27 cellular contexts compared by ENCODE assay signal in genomic region chr15:45476395-45476794, GRCh38. TPM values are rescaled to one million over a fixed set of nuclear protein-coding genes. Genes with fewer than 3 reads are reported as not detected.
DNase-seq lines count a peak whose midpoint lies in the region; ATAC-seq, FAIRE-seq and TF ChIP-seq lines count a peak whose summit lies in the region.
"Had no signal": no experiment of that assay in that cellular context is flagged by ENCODE, and none has a peak within 500 bp of the region (broad histone marks: within the 10 kb centered on the region; RNA-seq: fewer than 3 reads in every experiment).

No MANE protein-coding gene starts in this region.

- no peak overlapping the region for H3K4me3 ChIP-seq in liver (ENCODE audit: low read depth in 1 of 3, low read length in 3 of 3)
- H3K4me3 ChIP-seq in HepG2 (replicated peaks in 1 of 3; ENCODE audit: insufficient read depth in 1 of 3, low read depth in 2 of 3, low read length in 3 of 3), result no peak overlapping the region
- no peak overlapping the region for H3K4me3 ChIP-seq in keratinocyte (ENCODE audit: control insufficient read depth in 2 of 3, extremely low read depth in 1 of 3, insufficient read depth in 2 of 3, low read depth in 1 of 3, low read length in 3 of 3)
- no peak overlapping the region for H3K4me3 ChIP-seq in mucosa of descending colon
- no peak overlapping the region for H3K4me3 ChIP-seq in lower leg skin (ENCODE audit: low read depth, poor library complexity, severe bottlenecking)
- H3K4me3 ChIP-seq: A549; BLaER1 treated with 17β-estradiol and CSF1 and Interleukin-3, amounts not matched to agents 10 nM and 100 nM; GM12878; HAP-1 had no signal

- no peak overlapping the region for H3K4me3 Mint-ChIP-seq in activated CD8-positive, alpha-beta T cell treated with anti-CD3 and anti-CD28 coated beads for 36 hours
- H3K4me3 Mint-ChIP-seq: CD14-positive monocyte; CD4-positive, alpha-beta T cell; CD8-positive, alpha-beta memory T cell; HFFc6 had no signal

- H4K20me1 ChIP-seq in HepG2 (ENCODE audit: insufficient read depth, low read length) (no peaks in the 10 kb centered on the region), keratinocyte (ENCODE audit: control insufficient read depth, extremely low read depth, insufficient read depth, low read length) (no peaks in the 10 kb centered on the region)
- H4K20me1 ChIP-seq: BLaER1 treated with 17β-estradiol and CSF1 and Interleukin-3, amounts not matched to agents 10 nM and 100 nM had no signal

- no peaks in the 10 kb centered on the region for H3K9me1 ChIP-seq in keratinocyte (ENCODE audit: control insufficient read depth, extremely low read depth, insufficient read depth, low read length)

- intact Hi-C loops in HepG2 (cut with micrococcal nuclease; ENCODE audit: unreplicated experiment) (no loop called here), mucosa of descending colon (cut with DNase I, micrococcal nuclease) (no loop called here), lower leg skin (cut with DNase I; ENCODE audit: low total_unique reads) (no loop called here)
- intact Hi-C loops in activated CD8-positive, alpha-beta T cell treated with anti-CD3 and anti-CD28 coated beads for 36 hours (cut with micrococcal nuclease), result no loop called here

- H3K4me1 ChIP-seq in liver (ENCODE audit: control insufficient read depth in 4 of 4, insufficient read depth in 4 of 4, low read length in 3 of 4) (no peaks in the 10 kb centered on the region), HepG2 (ENCODE audit: insufficient read depth, low read length) (no peaks in the 10 kb centered on the region; the same call in 1 of the 2 replicates), keratinocyte (ENCODE audit: control insufficient read depth, extremely low read depth, insufficient read depth, low read length) (no peaks in the 10 kb centered on the region), mucosa of descending colon (ENCODE audit: low read depth) (no peaks in the 10 kb centered on the region)
- H3K4me1 ChIP-seq: A549; BE2C; BLaER1 treated with 17β-estradiol and CSF1 and Interleukin-3, amounts not matched to agents 10 nM and 100 nM had no signal

- H3K4me2 ChIP-seq in HepG2 (ENCODE audit: low read depth, low read length) (no peak overlapping the region), keratinocyte (ENCODE audit: control insufficient read depth, extremely low read depth, insufficient read depth, low read depth, low read length) (no peak overlapping the region)
- H3K4me2 ChIP-seq: A549; BLaER1 treated with 17β-estradiol and CSF1 and Interleukin-3, amounts not matched to agents 10 nM and 100 nM had no signal

- POLR2A ChIA-PET in HepG2 (lab: Yijun Ruan, JAX), result no interaction called here
- POLR2A ChIA-PET in activated CD8-positive, alpha-beta T cell treated with anti-CD3 and anti-CD28 coated beads for 36 hours (lab: Charles Lee), result no interaction called here

- TF ChIP-seq CTCF in liver (IDR thresholded peaks at IDR 0.05; ENCODE audit: low read depth, low read length, missing input control) (no peak), HepG2 (CRISPR knock-in tag; IDR thresholded peaks at IDR 0.05) (no peak), keratinocyte (optimal IDR thresholded peaks at IDR 0.05 in 1 of 3, IDR thresholded peaks at IDR 0.05 in 1 of 3, conservative IDR thresholded peaks at IDR 0.05 in 1 of 3; ENCODE audit: extremely low read depth in 1 of 3, insufficient read depth in 2 of 3, low read length in 3 of 3) (no peak), mucosa of descending colon (IDR thresholded peaks at IDR 0.05) (no peak), lower leg skin (IDR thresholded peaks at IDR 0.05) (no peak)
- TF ChIP-seq CTCF in activated CD8-positive, alpha-beta T cell treated with anti-CD3 and anti-CD28 coated beads for 36 hours (IDR thresholded peaks at IDR 0.05), result no peak

- TF ChIP-seq POLR2A in HepG2 (IDR thresholded peaks at IDR 0.05; ENCODE audit: insufficient read depth in 1 of 2, low read depth in 2 of 2, low read length in 2 of 2), result no peak
- TF ChIP-seq POLR2A in lower leg skin (IDR thresholded peaks at IDR 0.05), result no peak

- H3K27ac ChIP-seq in liver (ENCODE audit: low read depth in 1 of 2, low read length in 2 of 2) (no peak overlapping the region), HepG2 (ENCODE audit: extremely low read length, insufficient read depth, low read length) (no peak overlapping the region), keratinocyte (ENCODE audit: control insufficient read depth, insufficient read depth, low read length) (no peak overlapping the region)
- H3K27ac ChIP-seq: A549; BLaER1 treated with 17β-estradiol and CSF1 and Interleukin-3, amounts not matched to agents 10 nM and 100 nM had no signal

- no peaks in the 10 kb centered on the region for H3K79me2 ChIP-seq in HepG2 (ENCODE audit: insufficient read depth, low read length)
- H3K79me2 ChIP-seq in keratinocyte (ENCODE audit: control insufficient read depth, insufficient read depth, low read length), result no peaks in the 10 kb centered on the region

- H3K9me3 ChIP-seq in liver (ENCODE audit: control insufficient read depth in 4 of 4, low read length in 3 of 4) (no peaks in the 10 kb centered on the region), HepG2 (ENCODE audit: low read length) (no peaks in the 10 kb centered on the region), keratinocyte (ENCODE audit: control insufficient read depth, low read depth, low read length) (no peaks in the 10 kb centered on the region), mucosa of descending colon (no peaks in the 10 kb centered on the region)
- H3K9me3 ChIP-seq: A549; BE2C; BLaER1 treated with 17β-estradiol and CSF1 and Interleukin-3, amounts not matched to agents 10 nM and 100 nM; HAP-1 had no signal

- H3K4me1 Mint-ChIP-seq in activated CD8-positive, alpha-beta T cell treated with anti-CD3 and anti-CD28 coated beads for 36 hours (ENCODE audit: low read depth), result no peaks in the 10 kb centered on the region
- H3K4me1 Mint-ChIP-seq: CD14-positive monocyte; CD8-positive, alpha-beta memory T cell had no signal

- H3K27me3 ChIP-seq in liver (ENCODE audit: control insufficient read depth in 4 of 4, insufficient read depth in 4 of 4, low read length in 3 of 4) (no peaks in the 10 kb centered on the region), HepG2 (ENCODE audit: control insufficient read depth in 1 of 2, insufficient read depth in 2 of 2, low read length in 2 of 2) (no peaks in the 10 kb centered on the region; a peak in 1 of 5 replicates), keratinocyte (ENCODE audit: control insufficient read depth, extremely low read depth, insufficient read depth, low read length) (no peaks in the 10 kb centered on the region)
- H3K27me3 ChIP-seq: BE2C; BLaER1 treated with 17β-estradiol and CSF1 and Interleukin-3, amounts not matched to agents 10 nM and 100 nM had no signal

- in situ Hi-C loops in HepG2 (cut with HindIII; ENCODE audit: extremely low pct_ligation_motif_present, low pct_unique_long_range_greater_than_20kb), result no loop called here

- H2AFZ ChIP-seq in HepG2 (ENCODE audit: low read length) (no peak overlapping the region), keratinocyte (ENCODE audit: control insufficient read depth, low read length) (no peak overlapping the region)

- BruUV-seq in HepG2 (replicated peaks; lab: Mats Ljungman, UMichigan), result no TSS peak

- no peak for TF ChIP-seq RAD21 in liver (IDR thresholded peaks at IDR 0.05)
- no peak for TF ChIP-seq RAD21 in HepG2 (CRISPR knock-in tag; IDR thresholded peaks at IDR 0.05)

- H3K27ac Mint-ChIP-seq in activated CD8-positive, alpha-beta T cell treated with anti-CD3 and anti-CD28 coated beads for 36 hours, result no peak overlapping the region
- H3K27ac Mint-ChIP-seq: CD4-positive, alpha-beta T cell; CD8-positive, alpha-beta memory T cell; HFFc6 had no signal

- H3K27me3 Mint-ChIP-seq in activated CD8-positive, alpha-beta T cell treated with anti-CD3 and anti-CD28 coated beads for 36 hours, result peaks cover 5% of the 10 kb centered on the region

- WGBS in liver, result 54% methylated on average over 3 of the region's 3 CpGs
- WGBS in HepG2 (ENCODE audit: low lambda C conversion rate), result 2% methylated on average over 3 of the region's 3 CpGs
- WGBS in lower leg skin, 2 donors, result 62 to 63% methylated on average over 3 of the region's 3 CpGs

- CTCF ChIA-PET in HepG2 (lab: Yijun Ruan, JAX; ENCODE audit: low intra/inter-chr PET ratio, low total read pairs), result no interaction called here
- CTCF ChIA-PET in activated CD8-positive, alpha-beta T cell treated with anti-CD3 and anti-CD28 coated beads for 36 hours (lab: Charles Lee), result interaction anchor here (1.7 to 1.8 kb wide), 3 partner anchors 19 to 137 kb away, joined by 4 to 6 read pairs (median 5); no protein-coding TSS in a partner anchor

- dilution Hi-C loops in keratinocyte (cut with MboI; ENCODE audit: extremely low pct_ligation_motif_present, low sequenced_read_pairs), result no loop called here

- FAIRE-seq in HepG2 (lab: Jason Lieb, UNC) (no peak), keratinocyte (lab: Jason Lieb, UNC) (peak; percentile 34)
- FAIRE-seq: A549, D721Med, GM12878, GM18507, H54 had no signal

- TF ChIP-seq EP300 in HepG2 (IDR thresholded peaks at IDR 0.05; ENCODE audit: low read depth in 2 of 2, low read length in 2 of 2), result no peak
- no peak for TF ChIP-seq EP300 in HepG2 (CRISPR knock-in tag; IDR thresholded peaks at IDR 0.05; ENCODE audit: borderline replicate concordance)

- DNase-seq in HepG2 (ENCODE audit: low spot score), result no peak
- no peak for DNase-seq in keratinocyte (ENCODE audit: low read depth, low spot score)
- no peak for DNase-seq in mucosa of descending colon
- DNase-seq in activated gamma-delta T cell (lab: John Stamatoyannopoulos, UW), result no peak
- no peak for DNase-seq in activated CD8-positive, alpha-beta T cell treated with anti-CD3 and anti-CD28 coated beads for 36 hours
- DNase-seq in lower leg skin (ENCODE audit: low spot score in 2 of 2), result no peak
- DNase-seq: 8988T; ACHN; AML-193; BE2C; CD4-positive, alpha-beta T cell; CD8-positive, alpha-beta memory T cell; DMS 273 treated with DMSO at 0.1 percent for 48 hours; DMS79; EL; GDM1; GOT3; HFFc6 had no signal

- H3K36me3 Mint-ChIP-seq in activated CD8-positive, alpha-beta T cell treated with anti-CD3 and anti-CD28 coated beads for 36 hours (ENCODE audit: low read depth), result no peaks in the 10 kb centered on the region
- H3K36me3 Mint-ChIP-seq: CD14-positive monocyte; CD8-positive, alpha-beta memory T cell had no signal

- H3K9ac ChIP-seq in liver (ENCODE audit: low read depth in 1 of 2, low read length in 2 of 2) (no peak overlapping the region), HepG2 (ENCODE audit: insufficient read depth, low read depth, low read length) (no peak overlapping the region), keratinocyte (ENCODE audit: control insufficient read depth, extremely low read depth, insufficient read depth, low read length) (no peak overlapping the region)
- H3K9ac ChIP-seq: BLaER1 treated with 17β-estradiol and CSF1 and Interleukin-3, amounts not matched to agents 10 nM and 100 nM had no signal

- ATAC-seq in HepG2 (no peak), mucosa of descending colon (peak; percentile 52)
- ATAC-seq in activated CD8-positive, alpha-beta T cell treated with anti-CD3 and anti-CD28 coated beads for 36 hours, result no peak
- ATAC-seq: A549, GM12878 had no signal

- H3K9me3 Mint-ChIP-seq in activated CD8-positive, alpha-beta T cell treated with anti-CD3 and anti-CD28 coated beads for 36 hours, result no peaks in the 10 kb centered on the region
- H3K9me3 Mint-ChIP-seq: CD14-positive monocyte; CD4-positive, alpha-beta T cell; CD8-positive, alpha-beta memory T cell; HFFc6 had no signal

- H3K36me3 ChIP-seq in liver (ENCODE audit: control insufficient read depth in 4 of 4, insufficient read depth in 3 of 4, low read depth in 1 of 4, low read length in 3 of 4) (peaks cover 0 to 2% (median 0%) of the 10 kb centered on the region in 4 donors), HepG2 (replicated peaks in 1 of 2; ENCODE audit: control insufficient read depth in 1 of 2, insufficient read depth in 2 of 2, low read length in 2 of 2) (no peaks in the 10 kb centered on the region), keratinocyte (ENCODE audit: control insufficient read depth in 2 of 2, extremely low read depth in 1 of 2, insufficient read depth in 2 of 2, low read length in 2 of 2) (no peaks in the 10 kb centered on the region), mucosa of descending colon (ENCODE audit: low read depth) (peaks cover 3% of the 10 kb centered on the region)
- H3K36me3 ChIP-seq: BE2C, HAP-1 had no signal

RNA-seq across cellular contexts. Expression of gene SLC30A4, which starts 46.2 kb away (rescaled TPM):
- total RNA-seq in liver (1 to 10 TPM; 2.7 to 5.6 TPM), HepG2 (2016; rRNA removed; fragmentation: Illumina TruSeq; extraction: Trizol) (0.04 TPM in 1 of 2 replicates, not detected in the other), mucosa of descending colon (10 to 100 TPM; 10.4 to 17.2 (median 16.6) TPM), lower leg skin (1 to 10 TPM; 5.4 to 8.1 (median 7.2) TPM)
- polyA plus RNA-seq in liver (1 to 10 TPM in 1 of 2 donors, under 1 TPM in 1; 0.69 to 2.7 TPM), HepG2 (2011; rRNA removed) (0.01 TPM in 2 replicates), keratinocyte (3.3 to 3.9 TPM (median 3.8 TPM) in 3 replicates)
- not detected in 2 replicates for total RNA-seq in HepG2 (2016; cell fraction: cytosol; rRNA removed; fragmentation: Illumina TruSeq; extraction: Trizol; ENCODE audit: low read depth)
- 0.02 and 0.06 TPM in 2 replicates for total RNA-seq in HepG2 (2016; cell fraction: insoluble cytoplasmic fraction; rRNA removed; fragmentation: Illumina TruSeq; extraction: Trizol)
- 0.06 TPM in 1 of 2 replicates, not detected in the other for total RNA-seq in HepG2 (2016; cell fraction: membrane; rRNA removed; fragmentation: Illumina TruSeq; extraction: Trizol)
- 0.09 TPM in 1 of 2 replicates, not detected in the other for total RNA-seq in HepG2 (2016; cell fraction: nucleus; rRNA removed; fragmentation: Illumina TruSeq; extraction: Trizol)
- polyA plus RNA-seq in HepG2 (2011; cell fraction: cytosol; rRNA removed), result not detected in 2 replicates
- polyA plus RNA-seq in HepG2 (2011; cell fraction: nucleus; rRNA removed), result 0.03 and 0.07 TPM in 2 replicates
- polyA plus RNA-seq in HepG2 (2012), result 0.05 TPM in 1 of 2 replicates, not detected in the other
- polyA plus RNA-seq in HepG2 (2016; cell fraction: cytosol; fragmentation: Illumina TruSeq; extraction: Trizol; ENCODE audit: low read depth), result not detected in 2 replicates
- 0.03 TPM in 1 of 2 replicates, not detected in the other for polyA plus RNA-seq in HepG2 (2016; cell fraction: insoluble cytoplasmic fraction; fragmentation: Illumina TruSeq; extraction: Trizol; ENCODE audit: low read depth)
- not detected in 2 replicates for polyA plus RNA-seq in HepG2 (2016; cell fraction: membrane; fragmentation: Illumina TruSeq; extraction: Trizol; ENCODE audit: low read depth)
- 0.27 TPM in 1 of 2 replicates, not detected in the other for polyA plus RNA-seq in HepG2 (2016; cell fraction: nucleus; fragmentation: Illumina TruSeq; extraction: Trizol; ENCODE audit: insufficient read depth, low read depth)
- polyA minus RNA-seq in HepG2 (2011; rRNA and poly(A)+ RNA removed; ENCODE audit: low replicate concordance), result 2.8 TPM in 1 of 2 replicates, not detected in the other
- polyA minus RNA-seq in HepG2 (2011; cell fraction: cytosol; rRNA and poly(A)+ RNA removed), result not detected in 2 replicates
- polyA minus RNA-seq in HepG2 (2011; cell fraction: nucleus; rRNA and poly(A)+ RNA removed), result under 0.01 TPM in 1 of 2 replicates, not detected in the other
- 1.1 TPM for polyA plus RNA-seq in keratinocyte (2011; ENCODE audit: low read depth)
- 2.7 and 4.0 TPM in 2 replicates for polyA plus RNA-seq in keratinocyte (2011; cell fraction: cytosol; rRNA removed)
- polyA plus RNA-seq in keratinocyte (2011; cell fraction: nucleus; rRNA removed), result 4.7 and 5.1 TPM in 2 replicates
- 1.4 and 3.2 TPM in 2 replicates for polyA plus RNA-seq in keratinocyte (2012; ENCODE audit: low replicate concordance)
- polyA minus RNA-seq in keratinocyte, result 3.4 to 15.3 TPM (median 11.3 TPM) in 3 replicates
- 5.4 TPM for polyA minus RNA-seq in keratinocyte (2011; cell fraction: cytosol; rRNA and poly(A)+ RNA removed)
- 6.4 and 11.6 TPM in 2 replicates for polyA minus RNA-seq in keratinocyte (2011; cell fraction: nucleus; rRNA and poly(A)+ RNA removed)
- 1 to 10 TPM; 1.7 to 2.0 TPM for total RNA-seq in activated CD8-positive, alpha-beta T cell treated with anti-CD3 and anti-CD28 coated beads for 36 hours
